In the genomic region with DNA sequence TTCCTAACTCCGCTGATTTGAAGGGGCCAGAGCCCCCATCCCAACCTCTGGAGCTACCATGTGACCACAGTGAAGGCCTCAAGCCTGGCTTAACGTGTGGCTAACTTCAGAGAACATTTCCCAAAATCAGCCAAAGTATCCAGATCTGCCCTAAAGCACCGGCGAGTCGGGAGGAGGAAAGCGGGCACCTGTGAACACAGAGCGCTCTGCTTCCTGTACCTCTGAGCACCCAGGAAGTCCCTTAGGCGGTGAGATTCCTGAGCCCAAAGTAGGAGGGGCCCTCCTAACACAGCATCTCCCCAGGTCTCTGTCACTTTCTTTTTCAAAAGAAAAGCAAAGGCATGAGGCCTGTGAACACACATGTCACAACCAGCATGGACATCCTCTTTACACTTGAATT, we compare ENCODE assay signal across 1 cellular context.
TF ChIP-seq lines count a peak whose summit lies in the region.

No MANE protein-coding gene starts in this region.

TF ChIP-seq in SK-N-SH treated with all-trans-retinoic acid at 6 μM for 48 hours, 23 proteins besides CTCF, POLR2A, EP300 and RAD21 (continued from another document):
- TF ChIP-seq, protein P1, sequence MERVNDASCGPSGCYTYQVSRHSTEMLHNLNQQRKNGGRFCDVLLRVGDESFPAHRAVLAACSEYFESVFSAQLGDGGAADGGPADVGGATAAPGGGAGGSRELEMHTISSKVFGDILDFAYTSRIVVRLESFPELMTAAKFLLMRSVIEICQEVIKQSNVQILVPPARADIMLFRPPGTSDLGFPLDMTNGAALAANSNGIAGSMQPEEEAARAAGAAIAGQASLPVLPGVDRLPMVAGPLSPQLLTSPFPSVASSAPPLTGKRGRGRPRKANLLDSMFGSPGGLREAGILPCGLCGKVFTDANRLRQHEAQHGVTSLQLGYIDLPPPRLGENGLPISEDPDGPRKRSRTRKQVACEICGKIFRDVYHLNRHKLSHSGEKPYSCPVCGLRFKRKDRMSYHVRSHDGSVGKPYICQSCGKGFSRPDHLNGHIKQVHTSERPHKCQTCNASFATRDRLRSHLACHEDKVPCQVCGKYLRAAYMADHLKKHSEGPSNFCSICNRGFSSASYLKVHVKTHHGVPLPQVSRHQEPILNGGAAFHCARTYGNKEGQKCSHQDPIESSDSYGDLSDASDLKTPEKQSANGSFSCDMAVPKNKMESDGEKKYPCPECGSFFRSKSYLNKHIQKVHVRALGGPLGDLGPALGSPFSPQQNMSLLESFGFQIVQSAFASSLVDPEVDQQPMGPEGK (CRISPR knock-in tag; IDR thresholded peaks at IDR 0.05; ENCODE audit: borderline replicate concordance), result no peak
- no peak for TF ChIP-seq RARB (CRISPR knock-in tag; IDR thresholded peaks at IDR 0.05)
